Comparison of ENCODE assay signal across 16 cellular contexts in genomic region chr17:59848385-59848668, GRCh38. TPM values are rescaled to one million over a fixed set of nuclear protein-coding genes. Genes with fewer than 3 reads are reported as not detected.
DNase-seq lines count a peak whose midpoint lies in the region; ATAC-seq and TF ChIP-seq lines count a peak whose summit lies in the region.
"Had no signal": no experiment of that assay in that cellular context is flagged by ENCODE, and none has a peak within 500 bp of the region (broad histone marks: within the 10 kb centered on the region; RNA-seq: fewer than 3 reads in every experiment).

No MANE protein-coding gene starts in this region.

- DNase-seq in activated naive CD8-positive, alpha-beta T cell treated with anti-CD3 and anti-CD28 coated beads for 36 hours: no peak
- DNase-seq in type B pancreatic cell (ENCODE audit: extremely low spot score, unreplicated experiment) (no peak), LoVo (ENCODE audit: low spot score) (no peak)
- DNase-seq: activated CD4-positive, CD25-positive, alpha-beta regulatory T cell; activated gamma-delta T cell treated with Interleukin-2 at 50 U/mL for 16 hours; dermis blood vessel endothelial cell; foreskin melanocyte; islet precursor cell; MG63; SHP77 treated with DMSO at 0.1 percent for 48 hours had no signal

- no peak for TF ChIP-seq CTCF in type B pancreatic cell (conservative IDR thresholded peaks at IDR 0.05)

- peaks cover 63 to 64% of the 10 kb centered on the region in 2 donors for H3K4me1 ChIP-seq in mucosa of rectum (ENCODE audit: control insufficient read depth in 2 of 2, insufficient read depth in 2 of 2, low read length in 2 of 2)

- no peaks in the 10 kb centered on the region for H3K27me3 Mint-ChIP-seq in activated naive CD8-positive, alpha-beta T cell
- H3K27me3 Mint-ChIP-seq in activated naive CD8-positive, alpha-beta T cell treated with anti-CD3 and anti-CD28 coated beads for 36 hours: peaks cover under 1% of the 10 kb centered on the region
- no peaks in the 10 kb centered on the region for H3K27me3 Mint-ChIP-seq in activated T-helper 17 cell treated with anti-CD3 and anti-CD28 coated beads, Interleukin-2, amount 50 U/mL, for 72 hours
- no peaks in the 10 kb centered on the region for H3K27me3 Mint-ChIP-seq in type B pancreatic cell
- H3K27me3 Mint-ChIP-seq: naive thymus-derived CD8-positive, alpha-beta T cell had no signal

- no peak for ATAC-seq in activated T-helper 17 cell treated with anti-CD3 and anti-CD28 coated beads, Interleukin-2, amount 50 U/mL, for 72 hours (replicated peaks)
- ATAC-seq in GM21360 (IDR thresholded peaks at IDR 0.05; ENCODE audit: unreplicated experiment): no peak
- ATAC-seq in HG02610 (IDR thresholded peaks at IDR 0.05; ENCODE audit: unreplicated experiment): no peak

- peak overlapping the region; percentile 65 to 68 for H3K9ac ChIP-seq in mucosa of rectum (ENCODE audit: low read depth in 1 of 2, low read length in 2 of 2)

- H3K9me3 ChIP-seq in mucosa of rectum (ENCODE audit: control insufficient read depth in 2 of 2, low read length in 2 of 2): no peaks in the 10 kb centered on the region
- H3K9me3 ChIP-seq: MG63 had no signal

- peaks cover 67% of the 10 kb centered on the region for H3K4me1 Mint-ChIP-seq in activated naive CD8-positive, alpha-beta T cell (ENCODE audit: low read depth)
- H3K4me1 Mint-ChIP-seq in activated naive CD8-positive, alpha-beta T cell treated with anti-CD3 and anti-CD28 coated beads for 36 hours: peaks cover 68% of the 10 kb centered on the region
- peaks cover 36% of the 10 kb centered on the region for H3K4me1 Mint-ChIP-seq in activated T-helper 17 cell treated with anti-CD3 and anti-CD28 coated beads, Interleukin-2, amount 50 U/mL, for 72 hours
- peaks cover 48% of the 10 kb centered on the region for H3K4me1 Mint-ChIP-seq in type B pancreatic cell (ENCODE audit: unreplicated experiment)

- no peaks in the 10 kb centered on the region for H3K9me3 Mint-ChIP-seq in activated naive CD8-positive, alpha-beta T cell (ENCODE audit: low read depth)
- no peaks in the 10 kb centered on the region for H3K9me3 Mint-ChIP-seq in activated naive CD8-positive, alpha-beta T cell treated with anti-CD3 and anti-CD28 coated beads for 36 hours
- H3K9me3 Mint-ChIP-seq in activated T-helper 17 cell treated with anti-CD3 and anti-CD28 coated beads, Interleukin-2, amount 50 U/mL, for 72 hours: no peaks in the 10 kb centered on the region
- H3K9me3 Mint-ChIP-seq in type B pancreatic cell: peaks cover 3% of the 10 kb centered on the region
- H3K9me3 Mint-ChIP-seq: naive thymus-derived CD8-positive, alpha-beta T cell had no signal

- peak overlapping the region; percentile 80 for H3K27ac Mint-ChIP-seq in activated naive CD8-positive, alpha-beta T cell
- no peak overlapping the region for H3K27ac Mint-ChIP-seq in activated naive CD8-positive, alpha-beta T cell treated with anti-CD3 and anti-CD28 coated beads for 36 hours
- peak overlapping the region; percentile 100 for H3K27ac Mint-ChIP-seq in activated T-helper 17 cell treated with anti-CD3 and anti-CD28 coated beads, Interleukin-2, amount 50 U/mL, for 72 hours
- H3K27ac Mint-ChIP-seq in type B pancreatic cell: peak overlapping the region; percentile 86

- no peak overlapping the region for H3K4me3 Mint-ChIP-seq in activated naive CD8-positive, alpha-beta T cell
- no peak overlapping the region for H3K4me3 Mint-ChIP-seq in activated naive CD8-positive, alpha-beta T cell treated with anti-CD3 and anti-CD28 coated beads for 36 hours
- peak overlapping the region; percentile 73 for H3K4me3 Mint-ChIP-seq in activated T-helper 17 cell treated with anti-CD3 and anti-CD28 coated beads, Interleukin-2, amount 50 U/mL, for 72 hours
- no peak overlapping the region for H3K4me3 Mint-ChIP-seq in type B pancreatic cell

- H3K36me3 ChIP-seq in mucosa of rectum (ENCODE audit: control insufficient read depth in 2 of 2, insufficient read depth in 2 of 2, low read length in 2 of 2): no peaks in the 10 kb centered on the region
- H3K36me3 ChIP-seq: MG63 had no signal

- no peaks in the 10 kb centered on the region for H3K27me3 ChIP-seq in mucosa of rectum (ENCODE audit: control insufficient read depth in 2 of 2, insufficient read depth in 2 of 2, low read length in 2 of 2)
- H3K27me3 ChIP-seq: MG63 had no signal

- peak overlapping the region; percentile 95 to 100 for H3K27ac ChIP-seq in mucosa of rectum (ENCODE audit: low read depth in 2 of 2, low read length in 2 of 2)

- no peaks in the 10 kb centered on the region for H3K36me3 Mint-ChIP-seq in activated naive CD8-positive, alpha-beta T cell
- peaks cover 2% of the 10 kb centered on the region for H3K36me3 Mint-ChIP-seq in activated naive CD8-positive, alpha-beta T cell treated with anti-CD3 and anti-CD28 coated beads for 36 hours
- peaks cover 15% of the 10 kb centered on the region for H3K36me3 Mint-ChIP-seq in activated T-helper 17 cell treated with anti-CD3 and anti-CD28 coated beads, Interleukin-2, amount 50 U/mL, for 72 hours (ENCODE audit: low read depth)
- peaks cover 1% of the 10 kb centered on the region for H3K36me3 Mint-ChIP-seq in type B pancreatic cell
- H3K36me3 Mint-ChIP-seq: naive thymus-derived CD8-positive, alpha-beta T cell had no signal

- peak overlapping the region; percentile 51 to 61 for H3K4me3 ChIP-seq in mucosa of rectum (ENCODE audit: low read length in 2 of 2)
- H3K4me3 ChIP-seq: MG63 had no signal

RNA-seq across cellular contexts. Expression of gene TUBD1, which starts 44.4 kb away (rescaled TPM):
- 1 to 10 TPM; 7.6 to 7.8 TPM for total RNA-seq in activated naive CD8-positive, alpha-beta T cell treated with anti-CD3 and anti-CD28 coated beads for 36 hours
- total RNA-seq in activated T-helper 17 cell treated with anti-CD3 and anti-CD28 coated beads, Interleukin-2, amount 50 U/mL, for 72 hours: 10 to 100 TPM; 12.8 to 18.1 TPM
- total RNA-seq in type B pancreatic cell (ENCODE audit: low replicate concordance): 8.0 and 16.7 TPM in 2 replicates

RNA-seq across cellular contexts. Expression of gene RPS6KB1, which starts 44.6 kb away (rescaled TPM):
- 10 to 100 TPM; 47.9 to 61.6 TPM for total RNA-seq in activated naive CD8-positive, alpha-beta T cell treated with anti-CD3 and anti-CD28 coated beads for 36 hours
- total RNA-seq in activated T-helper 17 cell treated with anti-CD3 and anti-CD28 coated beads, Interleukin-2, amount 50 U/mL, for 72 hours: 10 to 100 TPM; 55.2 to 79.8 TPM
- 38.2 and 38.8 TPM in 2 replicates for total RNA-seq in type B pancreatic cell (ENCODE audit: low replicate concordance)
